In the genomic region with DNA sequence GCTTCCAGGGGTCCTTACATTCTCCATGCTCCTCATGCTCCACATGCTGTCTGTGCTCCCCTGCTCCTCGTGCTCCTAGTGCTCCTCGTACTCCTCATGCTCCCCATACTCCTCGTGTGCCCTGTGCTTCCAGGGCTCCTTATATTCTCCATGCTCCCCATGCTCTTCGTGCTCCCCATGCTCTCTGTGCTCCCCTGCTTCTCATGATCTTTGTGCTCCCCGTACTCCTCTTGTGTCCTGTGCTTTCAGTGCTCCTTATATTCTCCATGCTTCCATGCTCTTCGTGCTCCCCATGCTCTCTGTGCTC, we compare ENCODE assay signal across 16 cellular contexts. TPM values are rescaled to one million over a fixed set of nuclear protein-coding genes. Genes with fewer than 3 reads are reported as not detected.
DNase-seq lines count a peak whose midpoint lies in the region; FAIRE-seq and TF ChIP-seq lines count a peak whose summit lies in the region.
"Had no signal": no experiment of that assay in that cellular context is flagged by ENCODE, and none has a peak within 500 bp of the region (broad histone marks: within the 10 kb centered on the region; RNA-seq: fewer than 3 reads in every experiment).

No MANE protein-coding gene starts in this region.

- FAIRE-seq in H1 (lab: Jason Lieb, UNC): no peak

- H3K4ac ChIP-seq in H1 (replicated peaks; ENCODE audit: insufficient read length, low read depth, low read length) (no peak overlapping the region), neuronal stem cell (ENCODE audit: low read length) (no peak overlapping the region)

- no peak overlapping the region for H2AFZ ChIP-seq in Loucy (ENCODE audit: low read length)
- H2AFZ ChIP-seq in H1 (ENCODE audit: low read length): no peak overlapping the region
- H2AFZ ChIP-seq in neuronal stem cell (ENCODE audit: low read length): no peak overlapping the region

- no peak overlapping the region for H3K23ac ChIP-seq in H1 (ENCODE audit: insufficient read length)
- H3K23ac ChIP-seq in neuronal stem cell (ENCODE audit: low read depth, low read length, poor library complexity): peak overlapping the region; percentile 62

- TF ChIP-seq POLR2A in H1 (IDR thresholded peaks at IDR 0.05; ENCODE audit: control extremely low read depth in 1 of 2, low read depth in 2 of 2, low read length in 2 of 2): no peak

- intact Hi-C loops in activated CD4-positive, alpha-beta memory T cell treated with anti-CD3 and anti-CD28 coated beads for 36 hours (cut with micrococcal nuclease): no loop called here

- peaks cover 6% of the 10 kb centered on the region for H3F3A ChIP-seq in Loucy (ENCODE audit: low read depth)

- no peak overlapping the region for H4K8ac ChIP-seq in H1 (ENCODE audit: extremely low read depth, insufficient read depth, low read length)
- H4K8ac ChIP-seq in neuronal stem cell (ENCODE audit: low read depth, low read length): no peak overlapping the region

- H2BK120ac ChIP-seq in H1 (replicated peaks; ENCODE audit: low read depth, low read length) (no peak overlapping the region), neuronal stem cell (ENCODE audit: low read depth, low read length) (no peak overlapping the region)

- POLR2A ChIA-PET in activated CD4-positive, alpha-beta memory T cell treated with anti-CD3 and anti-CD28 coated beads for 36 hours (lab: Charles Lee): no interaction called here
- POLR2A ChIA-PET in activated CD4-positive, alpha-beta memory T cell treated with anti-CD3 and anti-CD28 coated beads, Interleukin-2, amount 10 ng/mL, durations not matched to agents 7 days and 5 days (lab: Charles Lee): no interaction called here
- POLR2A ChIA-PET in H1 (lab: Charles Lee; ENCODE audit: partially characterized antibody): no interaction called here

- H3K9ac ChIP-seq in Loucy (ENCODE audit: low read depth, low read length, poor library complexity, severe bottlenecking) (no peak overlapping the region), H1 (replicated peaks in 1 of 4; ENCODE audit: extremely low read depth in 1 of 4, low read depth in 3 of 4, low read length in 3 of 4) (no peak overlapping the region), neuronal stem cell (ENCODE audit: low read depth, low read length, poor library complexity) (no peak overlapping the region)
- H3K9ac ChIP-seq: BLaER1 had no signal

- 92% methylated on average over 6 of the region's 6 CpGs; no CpG with 5 or more reads in 1 of the 2 experiments for WGBS in H1 (ENCODE audit: extremely low coverage in 1 of 2, insufficient coverage in 1 of 2, insufficient read length in 1 of 2, insufficient replicate concordance in 2 of 2, low coverage in 1 of 2, low lambda C conversion rate in 2 of 2, missing lambda C conversion rate in 1 of 2), 2 experiments
- WGBS in neuronal stem cell (ENCODE audit: extremely low coverage in 2 of 2, insufficient read length in 2 of 2, insufficient replicate concordance in 1 of 2), 2 donors: no CpG with 5 or more reads among the region's 6 CpGs

- no peaks in the 10 kb centered on the region for H3K9me3 Mint-ChIP-seq in activated CD4-positive, alpha-beta memory T cell treated with anti-CD3 and anti-CD28 coated beads for 36 hours
- no peaks in the 10 kb centered on the region for H3K9me3 Mint-ChIP-seq in activated CD4-positive, alpha-beta memory T cell treated with anti-CD3 and anti-CD28 coated beads, Interleukin-2, amount 10 ng/mL, durations not matched to agents 7 days and 5 days
- H3K9me3 Mint-ChIP-seq: CD8-positive, alpha-beta T cell had no signal

- H3K4me3 ChIP-seq in Loucy (ENCODE audit: low read length, poor library complexity, severe bottlenecking): no peak overlapping the region
- H3K4me3 ChIP-seq in H1 (ENCODE audit: extremely low read depth in 1 of 4, insufficient read depth in 2 of 4, low read depth in 3 of 4, low read length in 4 of 4): no peak overlapping the region
- H3K4me3 ChIP-seq in neuronal stem cell (ENCODE audit: low read length in 2 of 2): no peak overlapping the region
- no peak overlapping the region for H3K4me3 ChIP-seq in WERI-Rb-1 (ENCODE audit: low read depth, low read length)
- no peak overlapping the region for H3K4me3 ChIP-seq in HAP-1
- H3K4me3 ChIP-seq: BLaER1 had no signal

- CTCF ChIA-PET in activated CD4-positive, alpha-beta memory T cell treated with anti-CD3 and anti-CD28 coated beads for 36 hours (lab: Charles Lee): no interaction called here
- CTCF ChIA-PET in activated CD4-positive, alpha-beta memory T cell treated with anti-CD3 and anti-CD28 coated beads, Interleukin-2, amount 10 ng/mL, durations not matched to agents 7 days and 5 days (lab: Charles Lee): no interaction called here
- CTCF ChIA-PET in H1 (lab: Charles Lee; ENCODE audit: partially characterized antibody): no interaction called here

- H2BK5ac ChIP-seq in H1 (ENCODE audit: low read depth, low read length) (no peak overlapping the region; the same call in 1 of the 2 replicates), neuronal stem cell (ENCODE audit: low read length) (no peak overlapping the region)

- H3K9me3 ChIP-seq in Loucy (ENCODE audit: insufficient read depth, low read depth, low read length) (no peaks in the 10 kb centered on the region), H1 (ENCODE audit: insufficient read depth in 2 of 2, low read depth in 1 of 2, low read length in 1 of 2) (no peaks in the 10 kb centered on the region), neuronal stem cell (replicated peaks in 1 of 2; ENCODE audit: control insufficient read depth in 2 of 2, insufficient read depth in 1 of 2, low read depth in 1 of 2, low read length in 2 of 2) (no peaks in the 10 kb centered on the region), WERI-Rb-1 (ENCODE audit: severe bottlenecking) (no peaks in the 10 kb centered on the region), HAP-1 (no peaks in the 10 kb centered on the region)
- H3K9me3 ChIP-seq: BLaER1 had no signal

- H2BK12ac ChIP-seq in H1 (ENCODE audit: low read depth, low read length) (0 out of 2 replicates have a peak overlapping the region, but pooled peaks have one; percentile 17), neuronal stem cell (ENCODE audit: low read length) (peak overlapping the region; percentile 4)

- H2AK5ac ChIP-seq in H1 (ENCODE audit: low read depth, low read length) (peak overlapping the region; percentile 48; the same call in 1 of the 2 replicates), neuronal stem cell (ENCODE audit: low read depth, low read length) (peak overlapping the region; percentile 53)

- H4K91ac ChIP-seq in H1 (replicated peaks; ENCODE audit: insufficient read length, low read length) (no peak overlapping the region), neuronal stem cell (ENCODE audit: low read depth, low read length, poor library complexity) (peak overlapping the region; percentile 11)

- peak overlapping the region; percentile 9 for H3K27ac Mint-ChIP-seq in activated CD4-positive, alpha-beta memory T cell treated with anti-CD3 and anti-CD28 coated beads for 36 hours
- H3K27ac Mint-ChIP-seq in activated CD4-positive, alpha-beta memory T cell treated with anti-CD3 and anti-CD28 coated beads, Interleukin-2, amount 10 ng/mL, durations not matched to agents 7 days and 5 days: no peak overlapping the region
- H3K27ac Mint-ChIP-seq: CD8-positive, alpha-beta T cell had no signal

- peaks cover 52% of the 10 kb centered on the region for H3K27me3 Mint-ChIP-seq in activated CD4-positive, alpha-beta memory T cell treated with anti-CD3 and anti-CD28 coated beads for 36 hours
- peaks cover 55% of the 10 kb centered on the region for H3K27me3 Mint-ChIP-seq in activated CD4-positive, alpha-beta memory T cell treated with anti-CD3 and anti-CD28 coated beads, Interleukin-2, amount 10 ng/mL, durations not matched to agents 7 days and 5 days

- H3K27me3 ChIP-seq in Loucy (ENCODE audit: insufficient read depth, low read length, poor library complexity, severe bottlenecking) (no peaks in the 10 kb centered on the region), H1 (replicated peaks in 1 of 4; ENCODE audit: control insufficient read depth in 3 of 4, extremely low read depth in 1 of 4, insufficient read depth in 3 of 4, low read length in 3 of 4) (peaks cover 0 to 6% (median 4%) of the 10 kb centered on the region in 4 experiments; a peak in 4 of 7 replicates), neuronal stem cell (ENCODE audit: control insufficient read depth in 3 of 3, insufficient read depth in 3 of 3, low read depth in 1 of 3, low read length in 3 of 3) (peaks cover 0 to 14% (median 5%) of the 10 kb centered on the region in 3 experiments), WERI-Rb-1 (ENCODE audit: insufficient read depth, low read depth, severe bottlenecking) (no peaks in the 10 kb centered on the region), HAP-1 (ENCODE audit: low read depth) (peaks cover 21% of the 10 kb centered on the region)

- H3K79me2 ChIP-seq in Loucy (ENCODE audit: insufficient read depth, low read length) (no peaks in the 10 kb centered on the region), H1 (ENCODE audit: control insufficient read depth in 1 of 2, insufficient read depth in 2 of 2, low read length in 2 of 2) (no peaks in the 10 kb centered on the region)

- H3K4me2 ChIP-seq in Loucy (ENCODE audit: low read depth, low read length, poor library complexity, severe bottlenecking) (peak overlapping the region; percentile 56), H1 (ENCODE audit: insufficient read depth in 1 of 2, low read depth in 2 of 2, low read length in 2 of 2) (no peak overlapping the region), neuronal stem cell (ENCODE audit: insufficient read depth, low read length, poor library complexity, severe bottlenecking) (no peak overlapping the region)

- no peak overlapping the region for H3K27ac ChIP-seq in H1 (ENCODE audit: low read depth, low read length)
- H3K27ac ChIP-seq in neuronal stem cell (replicated peaks; ENCODE audit: low read length): no peak overlapping the region
- no peak overlapping the region for H3K27ac ChIP-seq in WERI-Rb-1
- H3K27ac ChIP-seq: BLaER1, HL-60 had no signal

- H3K4me3 Mint-ChIP-seq in activated CD4-positive, alpha-beta memory T cell treated with anti-CD3 and anti-CD28 coated beads for 36 hours: no peak overlapping the region
- H3K4me3 Mint-ChIP-seq in activated CD4-positive, alpha-beta memory T cell treated with anti-CD3 and anti-CD28 coated beads, Interleukin-2, amount 10 ng/mL, durations not matched to agents 7 days and 5 days: no peak overlapping the region
- H3K4me3 Mint-ChIP-seq: CD8-positive, alpha-beta T cell had no signal

- H3K4me1 Mint-ChIP-seq in activated CD4-positive, alpha-beta memory T cell treated with anti-CD3 and anti-CD28 coated beads for 36 hours (ENCODE audit: low read depth): no peaks in the 10 kb centered on the region
- H3K4me1 Mint-ChIP-seq in activated CD4-positive, alpha-beta memory T cell treated with anti-CD3 and anti-CD28 coated beads, Interleukin-2, amount 10 ng/mL, durations not matched to agents 7 days and 5 days: no peaks in the 10 kb centered on the region

- TF ChIP-seq CTCF in Loucy (conservative IDR thresholded peaks at IDR 0.05; ENCODE audit: low read length) (no peak), H1 (IDR thresholded peaks at IDR 0.05; ENCODE audit: control extremely low read depth in 1 of 3, insufficient read depth in 1 of 3, low read depth in 1 of 3, low read length in 3 of 3) (no peak), WERI-Rb-1 (IDR thresholded peaks at IDR 0.05; ENCODE audit: low read depth, low read length) (no peak)

- no peak overlapping the region for H3K14ac ChIP-seq in H1 (ENCODE audit: insufficient read length)
- H3K14ac ChIP-seq in neuronal stem cell (ENCODE audit: low read length): peak overlapping the region; percentile 5

- TF ChIP-seq EP300 in H1 (IDR thresholded peaks at IDR 0.05; ENCODE audit: borderline replicate concordance in 1 of 2, low read depth in 2 of 2, low read length in 2 of 2): no peak

- no peak overlapping the region for H3K56ac ChIP-seq in H1 (replicated peaks; ENCODE audit: insufficient read length, low read depth, low read length)

- no peaks in the 10 kb centered on the region for H3K36me3 ChIP-seq in Loucy (ENCODE audit: insufficient read depth, low read length)
- no peaks in the 10 kb centered on the region for H3K36me3 ChIP-seq in H1 (ENCODE audit: control insufficient read depth in 2 of 4, insufficient read depth in 4 of 4, low read length in 3 of 4)
- no peaks in the 10 kb centered on the region for H3K36me3 ChIP-seq in neuronal stem cell (replicated peaks in 1 of 2; ENCODE audit: control insufficient read depth in 2 of 2, insufficient read depth in 2 of 2, low read length in 2 of 2)
- no peaks in the 10 kb centered on the region for H3K36me3 ChIP-seq in WERI-Rb-1
- no peaks in the 10 kb centered on the region for H3K36me3 ChIP-seq in HAP-1 (replicated peaks)
- H3K36me3 ChIP-seq: BLaER1 had no signal

- no peak overlapping the region for H2BK20ac ChIP-seq in H1 (ENCODE audit: low read length)

- no peak for TF ChIP-seq RAD21 in H1 (IDR thresholded peaks at IDR 0.05 in 1 of 2, conservative IDR thresholded peaks at IDR 0.05 in 1 of 2; ENCODE audit: low read depth in 2 of 2, low read length in 2 of 2)

- H4K5ac ChIP-seq in H1 (ENCODE audit: insufficient read length, low read depth, low read length): no peak overlapping the region

- no peaks in the 10 kb centered on the region for H3K79me1 ChIP-seq in H1 (ENCODE audit: low read depth, low read length)
- H3K79me1 ChIP-seq in neuronal stem cell (ENCODE audit: low read depth, low read length): no peaks in the 10 kb centered on the region

- H3K36me3 Mint-ChIP-seq in activated CD4-positive, alpha-beta memory T cell treated with anti-CD3 and anti-CD28 coated beads for 36 hours: no peaks in the 10 kb centered on the region
- H3K36me3 Mint-ChIP-seq in activated CD4-positive, alpha-beta memory T cell treated with anti-CD3 and anti-CD28 coated beads, Interleukin-2, amount 10 ng/mL, durations not matched to agents 7 days and 5 days (ENCODE audit: low read depth): no peaks in the 10 kb centered on the region
- H3K36me3 Mint-ChIP-seq: CD8-positive, alpha-beta T cell had no signal

- H4K20me1 ChIP-seq in Loucy (ENCODE audit: insufficient read depth, low read length, poor library complexity, severe bottlenecking) (no peaks in the 10 kb centered on the region), H1 (replicated peaks in 1 of 2; ENCODE audit: control insufficient read depth in 1 of 2, insufficient read depth in 2 of 2, low read length in 2 of 2) (no peaks in the 10 kb centered on the region)

- peaks cover 39% of the 10 kb centered on the region for H3K4me1 ChIP-seq in Loucy (ENCODE audit: insufficient read depth, low read length, poor library complexity, severe bottlenecking)
- peaks cover 0 to 4% (median 0%) of the 10 kb centered on the region in 4 experiments; a peak in 2 of 7 replicates for H3K4me1 ChIP-seq in H1 (replicated peaks in 1 of 4; ENCODE audit: control insufficient read depth in 3 of 4, insufficient read depth in 4 of 4, low read length in 3 of 4)
- H3K4me1 ChIP-seq in neuronal stem cell (ENCODE audit: control insufficient read depth in 2 of 2, insufficient read depth in 1 of 2, low read depth in 1 of 2, low read length in 2 of 2): peaks cover 13 to 18% of the 10 kb centered on the region in 2 donors
- H3K4me1 ChIP-seq in HAP-1: no peaks in the 10 kb centered on the region

- DNase-seq in activated CD4-positive, alpha-beta memory T cell treated with anti-CD3 and anti-CD28 coated beads for 36 hours: no peak
- DNase-seq in activated CD4-positive, alpha-beta memory T cell treated with anti-CD3 and anti-CD28 coated beads, Interleukin-2, amount 10 ng/mL, durations not matched to agents 7 days and 5 days: no peak
- DNase-seq in H1 (ENCODE audit: low read depth in 1 of 2, low spot score in 2 of 2) (no peak), neuronal stem cell (ENCODE audit: low spot score) (no peak), WERI-Rb-1 (no peak), HAP-1 (ENCODE audit: low spot score in 2 of 2) (no peak)
- no peak for DNase-seq in activated CD8-positive, alpha-beta memory T cell treated with anti-CD3 and anti-CD28 coated beads, Interleukin-2, amount 50 U/mL, for 48 hours
- DNase-seq: 8988T; Calu3; CD8-positive, alpha-beta T cell; DMS79 treated with DMSO at 0.1 percent for 48 hours; GF-D8; HCEC 1CT had no signal

- in situ Hi-C loops in HAP-1 (cut with MboI; ENCODE audit: low sequenced_read_pairs): loop anchor here (25.0 kb wide), 2 partner anchors 218 to 693 kb away; no protein-coding TSS in a partner anchor

- H3K18ac ChIP-seq in H1 (ENCODE audit: extremely low read depth, low read length) (no peak overlapping the region), neuronal stem cell (ENCODE audit: low read length) (no peak overlapping the region)

- no peak overlapping the region for H2BK15ac ChIP-seq in H1 (ENCODE audit: low read length)
- no peak overlapping the region for H2BK15ac ChIP-seq in neuronal stem cell (ENCODE audit: low read length)

- H3K23me2 ChIP-seq in H1 (ENCODE audit: low read depth, low read length): no peaks in the 10 kb centered on the region

- H3K9me2 ChIP-seq in Loucy (replicated peaks; ENCODE audit: low read depth, low read length): no peaks in the 10 kb centered on the region

RNA-seq across cellular contexts. Expression of a gene that starts 51.9 kb away (rescaled TPM):
- 10 to 100 TPM; 32.4 to 33.9 TPM for total RNA-seq in activated CD4-positive, alpha-beta memory T cell treated with anti-CD3 and anti-CD28 coated beads for 36 hours
- 10 to 100 TPM; 26.6 to 28.8 TPM for total RNA-seq in activated CD4-positive, alpha-beta memory T cell treated with anti-CD3 and anti-CD28 coated beads, Interleukin-2, amount 10 ng/mL, durations not matched to agents 7 days and 5 days
- 34.5 and 39.2 TPM in 2 replicates for total RNA-seq in H1 (2021; fragmentation: NEBNext Ultra II Directional; extraction: Animal tissue kit (Norgen Biotek cat#: 25700))
- 17.9 and 20.0 TPM in 2 replicates for polyA plus RNA-seq in H1 (2011; rRNA removed)
- 28.8 TPM for polyA plus RNA-seq in H1 (2011; cell fraction: cytosol; rRNA removed)
- 27.0 TPM for polyA plus RNA-seq in H1 (2011; cell fraction: nucleus; rRNA removed)
- polyA plus RNA-seq in H1 (2012, experiment 1 of 2): 26.9 to 37.9 TPM (median 33.7 TPM) in 4 replicates
- polyA plus RNA-seq in H1 (2012, experiment 2 of 2): 13.1 TPM
- polyA plus RNA-seq in H1 (2013, experiment 1 of 2): 33.0 TPM
- 33.3 TPM for polyA plus RNA-seq in H1 (2013, experiment 2 of 2)
- polyA minus RNA-seq in H1 (2011; rRNA and poly(A)+ RNA removed): 29.1 and 53.1 TPM in 2 replicates
- polyA minus RNA-seq in H1 (2011; cell fraction: cytosol; rRNA and poly(A)+ RNA removed): 20.4 TPM
- polyA minus RNA-seq in H1 (2011; cell fraction: nucleus; rRNA and poly(A)+ RNA removed): 24.3 TPM
- polyA plus RNA-seq in neuronal stem cell (2013, experiment 1 of 2): 24.6 TPM
- polyA plus RNA-seq in neuronal stem cell (2013, experiment 2 of 2): 25.7 TPM

RNA-seq across cellular contexts. Expression of a gene that starts 52.0 kb away (rescaled TPM):
- total RNA-seq in activated CD4-positive, alpha-beta memory T cell treated with anti-CD3 and anti-CD28 coated beads for 36 hours: 10 to 100 TPM; 43.1 to 50.7 TPM
- total RNA-seq in activated CD4-positive, alpha-beta memory T cell treated with anti-CD3 and anti-CD28 coated beads, Interleukin-2, amount 10 ng/mL, durations not matched to agents 7 days and 5 days: 10 to 100 TPM; 52.3 to 54.0 TPM
- 46.5 and 49.4 TPM in 2 replicates for total RNA-seq in H1 (2021; fragmentation: NEBNext Ultra II Directional; extraction: Animal tissue kit (Norgen Biotek cat#: 25700))
- 9.3 and 16.2 TPM in 2 replicates for polyA plus RNA-seq in H1 (2011; rRNA removed)
- polyA plus RNA-seq in H1 (2011; cell fraction: cytosol; rRNA removed): 17.0 TPM
- polyA plus RNA-seq in H1 (2011; cell fraction: nucleus; rRNA removed): 50.5 TPM
- polyA plus RNA-seq in H1 (2012, experiment 1 of 2): 36.8 to 40.3 TPM (median 39.2 TPM) in 4 replicates
- 14.0 TPM for polyA plus RNA-seq in H1 (2012, experiment 2 of 2)
- 29.3 TPM for polyA plus RNA-seq in H1 (2013, experiment 1 of 2)
- 26.5 TPM for polyA plus RNA-seq in H1 (2013, experiment 2 of 2)
- 22.4 and 30.0 TPM in 2 replicates for polyA minus RNA-seq in H1 (2011; rRNA and poly(A)+ RNA removed)
- 18.1 TPM for polyA minus RNA-seq in H1 (2011; cell fraction: cytosol; rRNA and poly(A)+ RNA removed)
- polyA minus RNA-seq in H1 (2011; cell fraction: nucleus; rRNA and poly(A)+ RNA removed): 48.6 TPM
- 31.5 TPM for polyA plus RNA-seq in neuronal stem cell (2013, experiment 1 of 2)
- polyA plus RNA-seq in neuronal stem cell (2013, experiment 2 of 2): 31.0 TPM
